ENCODE assay signal across 11 cellular contexts in genomic region chr1:27536004-27536757, GRCh38. TPM values are rescaled to one million over a fixed set of nuclear protein-coding genes. Genes with fewer than 3 reads are reported as not detected.
A peak's percentile ranks its signal among the peaks of the same experiment; 100 is the strongest.
DNase-seq lines count a peak whose midpoint lies in the region; ATAC-seq, FAIRE-seq and TF ChIP-seq lines count a peak whose summit lies in the region.
"Had no signal": no experiment of that assay in that cellular context is flagged by ENCODE, and none has a peak within 500 bp of the region (broad histone marks: within the 10 kb centered on the region; RNA-seq: fewer than 3 reads in every experiment).

No MANE protein-coding gene starts in this region.

- no peaks in the 10 kb centered on the region for H3K9me3 ChIP-seq in CD4-positive, CD25-positive, alpha-beta regulatory T cell (ENCODE audit: control insufficient read depth in 2 of 2, low read length in 2 of 2)
- H3K9me3 ChIP-seq in astrocyte (ENCODE audit: insufficient read depth, low read depth, low read length) (no peaks in the 10 kb centered on the region), hepatocyte (ENCODE audit: low read depth) (no peaks in the 10 kb centered on the region), psoas muscle (no peaks in the 10 kb centered on the region)

- H3K9ac ChIP-seq in astrocyte (ENCODE audit: low read length), result peak overlapping the region; percentile 9

- peaks cover 6% of the 10 kb centered on the region for H3K36me3 ChIP-seq in CD4-positive, CD25-positive, alpha-beta regulatory T cell (ENCODE audit: control insufficient read depth, insufficient read depth, low read length)
- H3K36me3 ChIP-seq in astrocyte (ENCODE audit: insufficient read depth, low read length) (peaks cover 4% of the 10 kb centered on the region), hepatocyte (replicated peaks; ENCODE audit: insufficient read depth, low read depth) (no peaks in the 10 kb centered on the region), psoas muscle (ENCODE audit: insufficient read depth in 1 of 2, low read depth in 1 of 2) (peaks cover 0 to 29% of the 10 kb centered on the region in 2 donors)

- H3K9me2 ChIP-seq in hepatocyte (replicated peaks; ENCODE audit: insufficient read depth), result no peaks in the 10 kb centered on the region

- no peaks in the 10 kb centered on the region for H3K27me3 Mint-ChIP-seq in CD4-positive, CD25-positive, alpha-beta regulatory T cell
- H3K27me3 Mint-ChIP-seq in astrocyte (ENCODE audit: low read depth, unreplicated experiment), result no peaks in the 10 kb centered on the region
- H3K27me3 Mint-ChIP-seq: activated B cell treated with CpG ODN at 0.5 μM for 24 hours had no signal

- no peaks in the 10 kb centered on the region for H3K27me3 ChIP-seq in CD4-positive, CD25-positive, alpha-beta regulatory T cell (ENCODE audit: control insufficient read depth, insufficient read depth, low read length)
- no peaks in the 10 kb centered on the region for H3K27me3 ChIP-seq in astrocyte (ENCODE audit: insufficient read depth, low read length)
- no peaks in the 10 kb centered on the region for H3K27me3 ChIP-seq in hepatocyte
- no peaks in the 10 kb centered on the region for H3K27me3 ChIP-seq in psoas muscle (ENCODE audit: insufficient read depth in 3 of 3, low read length in 2 of 3)

- no peak overlapping the region for H3K4me3 Mint-ChIP-seq in CD4-positive, CD25-positive, alpha-beta regulatory T cell
- H3K4me3 Mint-ChIP-seq in astrocyte (ENCODE audit: unreplicated experiment), result peak overlapping the region; percentile 71
- H3K4me3 Mint-ChIP-seq: activated B cell treated with CpG ODN at 0.5 μM for 24 hours; activated naive CD4-positive, alpha-beta T cell treated with anti-CD3 and anti-CD28 coated beads for 36 hours had no signal

- WGBS in hepatocyte (ENCODE audit: low lambda C conversion rate, missing lambda C conversion rate), result 78% methylated on average over 15 of the region's 15 CpGs
- 44 to 66% (median 48%) methylated on average over 15 of the region's 15 CpGs for WGBS in psoas muscle, 3 donors

- H3K4me3 ChIP-seq in CD4-positive, CD25-positive, alpha-beta regulatory T cell (ENCODE audit: low read depth, low read length), result no peak overlapping the region
- no peak overlapping the region for H3K4me3 ChIP-seq in astrocyte (ENCODE audit: insufficient read depth, low read depth, low read length)
- H3K4me3 ChIP-seq in hepatocyte, result no peak overlapping the region
- H3K4me3 ChIP-seq in psoas muscle, result peak overlapping the region; percentile 18

- intact Hi-C loops in psoas muscle (cut with DNase I), result no loop called here

- FAIRE-seq in astrocyte (lab: Jason Lieb, UNC), result no peak

- peaks cover 7% of the 10 kb centered on the region for H3K4me1 ChIP-seq in CD4-positive, CD25-positive, alpha-beta regulatory T cell (ENCODE audit: control insufficient read depth, insufficient read depth, low read length, poor library complexity, severe bottlenecking)
- H3K4me1 ChIP-seq in astrocyte (ENCODE audit: insufficient read depth, low read length) (peaks cover 52% of the 10 kb centered on the region), hepatocyte (ENCODE audit: insufficient read depth) (peaks cover 50% of the 10 kb centered on the region), psoas muscle (peaks cover 55% of the 10 kb centered on the region)

- H3K4me1 Mint-ChIP-seq in CD4-positive, CD25-positive, alpha-beta regulatory T cell, result peaks cover 0 to 17% (median 3%) of the 10 kb centered on the region in 4 donors
- H3K4me1 Mint-ChIP-seq in astrocyte (ENCODE audit: low read depth, unreplicated experiment), result peaks cover 49% of the 10 kb centered on the region
- H3K4me1 Mint-ChIP-seq: activated B cell treated with CpG ODN at 0.5 μM for 24 hours had no signal

- H4K20me1 ChIP-seq in astrocyte (ENCODE audit: insufficient read depth, low read length) (peaks cover 25% of the 10 kb centered on the region), hepatocyte (ENCODE audit: insufficient read depth, poor library complexity, severe bottlenecking) (no peaks in the 10 kb centered on the region)

- ATAC-seq in CD4-positive, CD25-positive, alpha-beta regulatory T cell (ENCODE audit: low read depth in 2 of 2), result no peak
- ATAC-seq in psoas muscle, result no peak
- no peak for ATAC-seq in HG03280 (IDR thresholded peaks at IDR 0.05; ENCODE audit: unreplicated experiment)
- ATAC-seq in GM19452 (IDR thresholded peaks at IDR 0.05; ENCODE audit: unreplicated experiment), result no peak
- no peak for ATAC-seq in HG02642 (IDR thresholded peaks at IDR 0.05; ENCODE audit: poor library complexity, unreplicated experiment)

- H2AFZ ChIP-seq in astrocyte (ENCODE audit: low read depth, low read length), result no peak overlapping the region
- no peak overlapping the region for H2AFZ ChIP-seq in hepatocyte

- TF ChIP-seq CTCF in astrocyte (IDR thresholded peaks at IDR 0.05; ENCODE audit: insufficient read depth, low read depth, low read length) (no peak), hepatocyte (IDR thresholded peaks at IDR 0.05; ENCODE audit: poor library complexity) (no peak), psoas muscle (IDR thresholded peaks at IDR 0.05) (no peak)

- H3K9me3 Mint-ChIP-seq in CD4-positive, CD25-positive, alpha-beta regulatory T cell, result no peaks in the 10 kb centered on the region
- no peaks in the 10 kb centered on the region for H3K9me3 Mint-ChIP-seq in astrocyte (ENCODE audit: unreplicated experiment)
- H3K9me3 Mint-ChIP-seq: activated B cell treated with CpG ODN at 0.5 μM for 24 hours; activated naive CD4-positive, alpha-beta T cell treated with anti-CD3 and anti-CD28 coated beads for 36 hours had no signal

- H3K79me2 ChIP-seq in astrocyte (ENCODE audit: insufficient read depth, low read length) (peaks cover 19% of the 10 kb centered on the region), hepatocyte (peaks cover 68% of the 10 kb centered on the region)

- H3K27ac Mint-ChIP-seq in CD4-positive, CD25-positive, alpha-beta regulatory T cell, result peak overlapping the region in 2 of 3 donors; percentile 71 to 85
- peak overlapping the region; percentile 62 for H3K27ac Mint-ChIP-seq in astrocyte (ENCODE audit: unreplicated experiment)
- H3K27ac Mint-ChIP-seq: activated naive CD4-positive, alpha-beta T cell treated with anti-CD3 and anti-CD28 coated beads for 36 hours had no signal

- DNase-seq in CD4-positive, CD25-positive, alpha-beta regulatory T cell, result no peak
- DNase-seq in astrocyte (ENCODE audit: low read depth), result no peak
- DNase-seq in hepatocyte (ENCODE audit: low spot score), result no peak
- DNase-seq in psoas muscle, result no peak
- no peak for DNase-seq in activated T-cell treated with anti-CD3 and anti-CD28 coated beads for 4 hours
- DNase-seq: activated B cell treated with CpG ODN at 0.5 μM for 24 hours; activated naive CD4-positive, alpha-beta T cell treated with anti-CD3 and anti-CD28 coated beads for 36 hours; NCI-H1694 had no signal

- H3K27ac ChIP-seq in CD4-positive, CD25-positive, alpha-beta regulatory T cell (ENCODE audit: insufficient read depth, low read length, poor library complexity, severe bottlenecking), result no peak overlapping the region
- H3K27ac ChIP-seq in astrocyte (ENCODE audit: low read depth, low read length) (no peak overlapping the region), hepatocyte (peak overlapping the region; percentile 77), psoas muscle (peak overlapping the region; percentile 95)

- peaks cover 16% of the 10 kb centered on the region for H3K36me3 Mint-ChIP-seq in CD4-positive, CD25-positive, alpha-beta regulatory T cell
- H3K36me3 Mint-ChIP-seq in astrocyte (ENCODE audit: low read depth, unreplicated experiment), result peaks cover 22% of the 10 kb centered on the region

- H3K4me2 ChIP-seq in astrocyte (ENCODE audit: low read length) (peak overlapping the region; percentile 72), hepatocyte (peak overlapping the region; percentile 64)

RNA-seq across cellular contexts. Expression of gene WASF2, which starts 46.2 kb away (rescaled TPM):
- 175 TPM for total RNA-seq in CD4-positive, CD25-positive, alpha-beta regulatory T cell
- 10 to 100 TPM; 55.3 to 85.3 (median 61.8) TPM for polyA plus RNA-seq in CD4-positive, CD25-positive, alpha-beta regulatory T cell
- 86.9 and 88.0 TPM in 2 replicates for total RNA-seq in astrocyte
- 25.2 and 28.5 TPM in 2 replicates for total RNA-seq in hepatocyte
- 45.6 and 61.1 TPM in 2 replicates for polyA plus RNA-seq in hepatocyte
- 10 to 100 TPM; 29.4 to 40.6 (median 35.9) TPM for total RNA-seq in psoas muscle
- 10 to 100 TPM in 2 of 3 donors, 1 to 10 TPM in 1; 7.9 to 14.2 (median 11.3) TPM for polyA plus RNA-seq in psoas muscle

Comparison
In these comparisons a context has a peak if more than half of its experiments do, and no peak if none do; other contexts are left out.
1. H3K27ac ChIP-seq: peak in hepatocyte (single experiment) and psoas muscle (single experiment); none in CD4-positive, CD25-positive, alpha-beta regulatory T cell (single experiment) and astrocyte (single experiment).